Comparison of ENCODE assay signal across 14 cellular contexts in the genomic region with DNA sequence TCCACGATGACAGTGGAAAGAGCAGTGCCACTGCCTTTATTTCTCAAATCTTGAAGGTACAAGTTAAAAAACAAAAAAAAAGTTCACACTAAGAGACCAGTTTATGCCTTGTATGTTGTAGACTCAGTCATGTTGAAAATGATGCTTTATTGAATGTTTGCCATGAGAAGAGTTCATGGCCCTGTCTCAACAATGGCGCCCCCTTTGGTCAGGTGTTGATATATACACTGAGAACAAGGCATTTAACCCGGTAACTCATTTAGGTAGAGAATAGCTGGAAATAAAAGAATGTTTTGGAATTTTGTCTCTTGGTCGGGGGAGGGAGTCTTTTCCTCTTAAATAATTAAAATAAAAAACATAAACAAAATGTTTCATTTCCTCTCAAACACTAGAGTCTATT.
DNase-seq lines count a peak whose midpoint lies in the region; ATAC-seq, FAIRE-seq and TF ChIP-seq lines count a peak whose summit lies in the region.
"Had no signal": no experiment of that assay in that cellular context is flagged by ENCODE, and none has a peak within 500 bp of the region (broad histone marks: within the 10 kb centered on the region; RNA-seq: fewer than 3 reads in every experiment).

No MANE protein-coding gene starts in this region.

- peaks cover 1% of the 10 kb centered on the region for H3K36me3 ChIP-seq in left ventricle myocardium inferior
- H3K36me3 ChIP-seq in right atrium auricular region = no peaks in the 10 kb centered on the region
- H3K36me3 ChIP-seq in MM.1S (replicated peaks; ENCODE audit: insufficient read depth, low read length) = no peaks in the 10 kb centered on the region
- H3K36me3 ChIP-seq in H1 (ENCODE audit: control insufficient read depth in 2 of 4, insufficient read depth in 4 of 4, low read length in 3 of 4) = no peaks in the 10 kb centered on the region
- H3K36me3 ChIP-seq in tibial nerve = no peaks in the 10 kb centered on the region
- H3K36me3 ChIP-seq: MG63 had no signal

- H3K27me3 ChIP-seq in left ventricle myocardium inferior (ENCODE audit: low read depth) (no peaks in the 10 kb centered on the region), right atrium auricular region (no peaks in the 10 kb centered on the region), MM.1S (replicated peaks; ENCODE audit: insufficient read depth, low read length) (no peaks in the 10 kb centered on the region), H1 (replicated peaks in 1 of 4; ENCODE audit: control insufficient read depth in 3 of 4, extremely low read depth in 1 of 4, insufficient read depth in 3 of 4, low read length in 3 of 4) (no peaks in the 10 kb centered on the region), tibial nerve (no peaks in the 10 kb centered on the region)
- H3K27me3 ChIP-seq: MG63, stomach had no signal

- H4K5ac ChIP-seq in H1 (ENCODE audit: insufficient read length, low read depth, low read length) = no peak overlapping the region

- TF ChIP-seq EP300 in H1 (IDR thresholded peaks at IDR 0.05; ENCODE audit: borderline replicate concordance in 1 of 2, low read depth in 2 of 2, low read length in 2 of 2) = no peak
- no peak for TF ChIP-seq EP300 in tibial nerve (IDR thresholded peaks at IDR 0.05)

- H3K4me3 ChIP-seq in left ventricle myocardium inferior (no peak overlapping the region), right atrium auricular region (no peak overlapping the region), MM.1S (ENCODE audit: low read length) (no peak overlapping the region), H1 (ENCODE audit: extremely low read depth in 1 of 4, insufficient read depth in 2 of 4, low read depth in 3 of 4, low read length in 4 of 4) (no peak overlapping the region), tibial nerve (no peak overlapping the region)
- H3K4me3 ChIP-seq: MG63, mucosa of descending colon, stomach had no signal

- no peak overlapping the region for H2BK15ac ChIP-seq in H1 (ENCODE audit: low read length)

- POLR2A ChIA-PET in H1 (lab: Charles Lee; ENCODE audit: partially characterized antibody) = no interaction called here

- H2BK5ac ChIP-seq in H1 (ENCODE audit: low read depth, low read length) = no peak overlapping the region

- no peak for ATAC-seq in HG03135 (IDR thresholded peaks at IDR 0.05; ENCODE audit: unreplicated experiment)
- ATAC-seq: mucosa of descending colon had no signal

- H3K4me1 ChIP-seq in left ventricle myocardium inferior = peaks cover 33% of the 10 kb centered on the region
- peaks cover 0 to 16% of the 10 kb centered on the region in 2 donors for H3K4me1 ChIP-seq in right atrium auricular region
- no peaks in the 10 kb centered on the region for H3K4me1 ChIP-seq in MM.1S (ENCODE audit: low read length)
- H3K4me1 ChIP-seq in H1 (replicated peaks in 1 of 4; ENCODE audit: control insufficient read depth in 3 of 4, insufficient read depth in 4 of 4, low read length in 3 of 4) = peaks cover 0 to 5% (median 2%) of the 10 kb centered on the region in 4 experiments; a peak in 1 of 7 replicates
- peaks cover 0 to 10% (median 0%) of the 10 kb centered on the region in 4 donors for H3K4me1 ChIP-seq in tibial nerve

- no peak overlapping the region for H4K8ac ChIP-seq in H1 (ENCODE audit: extremely low read depth, insufficient read depth, low read length)

- H3K9ac ChIP-seq in MM.1S (ENCODE audit: low read length) (no peak overlapping the region), H1 (replicated peaks in 1 of 4; ENCODE audit: extremely low read depth in 1 of 4, low read depth in 3 of 4, low read length in 3 of 4) (no peak overlapping the region)

- H2AK5ac ChIP-seq in H1 (ENCODE audit: low read depth, low read length) = no peak overlapping the region

- intact Hi-C loops in left ventricle myocardium inferior (cut with micrococcal nuclease) = no loop called here

- H3K23me2 ChIP-seq in H1 (ENCODE audit: low read depth, low read length) = no peaks in the 10 kb centered on the region

- H4K91ac ChIP-seq in H1 (replicated peaks; ENCODE audit: insufficient read length, low read length) = no peak overlapping the region

- no peak overlapping the region for H2BK12ac ChIP-seq in H1 (ENCODE audit: low read depth, low read length)

- no peak overlapping the region for H2AFZ ChIP-seq in MM.1S (ENCODE audit: low read length)
- no peak overlapping the region for H2AFZ ChIP-seq in H1 (ENCODE audit: low read length)

- no peaks in the 10 kb centered on the region for H3K9me3 ChIP-seq in left ventricle myocardium inferior (replicated peaks)
- H3K9me3 ChIP-seq in right atrium auricular region = no peaks in the 10 kb centered on the region
- no peaks in the 10 kb centered on the region for H3K9me3 ChIP-seq in MM.1S (replicated peaks; ENCODE audit: insufficient read depth, low read length)
- H3K9me3 ChIP-seq in H1 (ENCODE audit: insufficient read depth in 2 of 2, low read depth in 1 of 2, low read length in 1 of 2) = no peaks in the 10 kb centered on the region
- H3K9me3 ChIP-seq in tibial nerve = no peaks in the 10 kb centered on the region
- H3K9me3 ChIP-seq: MG63, mucosa of descending colon, stomach had no signal

- no peak overlapping the region for H2BK20ac ChIP-seq in H1 (ENCODE audit: low read length)

- H3K4me2 ChIP-seq in MM.1S (ENCODE audit: low read depth, low read length) (no peak overlapping the region), H1 (ENCODE audit: insufficient read depth in 1 of 2, low read depth in 2 of 2, low read length in 2 of 2) (no peak overlapping the region)

- no peak for DNase-seq in left ventricle myocardium inferior
- no peak for DNase-seq in right atrium auricular region (ENCODE audit: low spot score)
- no peak for DNase-seq in MM.1S
- peak in 1 of 2 experiments; percentile 66 for DNase-seq in H1 (ENCODE audit: low read depth in 1 of 2, low spot score in 2 of 2)
- peak; percentile 5 for DNase-seq in stimulated activated CD8-positive, alpha-beta memory T cell treated with anti-CD3 and anti-CD28 coated beads, Interleukin-7, amount 100 ng/mL, for 24 hours (ENCODE audit: low read depth)
- DNase-seq in tibial nerve (ENCODE audit: low spot score in 2 of 2) = no peak
- DNase-seq in effector CD4-positive, alpha-beta T cell = no peak
- DNase-seq: MG63; mucosa of descending colon; NK-92 treated with Interleukin-12 subunit alpha and Interleukin-12 subunit beta, amount 100 ng/mL, for 24 hours; small intestine; stomach had no signal

- H3K27ac ChIP-seq in left ventricle myocardium inferior (replicated peaks) (no peak overlapping the region), right atrium auricular region (no peak overlapping the region), MM.1S (ENCODE audit: low read length) (no peak overlapping the region), H1 (ENCODE audit: low read depth, low read length) (no peak overlapping the region), tibial nerve (no peak overlapping the region)
- H3K27ac ChIP-seq: stomach had no signal

- no peak for FAIRE-seq in H1 (lab: Jason Lieb, UNC)
- FAIRE-seq: GM18507, small intestine had no signal

- TF ChIP-seq RAD21 in H1 (IDR thresholded peaks at IDR 0.05 in 1 of 2, conservative IDR thresholded peaks at IDR 0.05 in 1 of 2; ENCODE audit: low read depth in 2 of 2, low read length in 2 of 2) = peak; percentile 11 to 40; a peak in 3 of 4 replicates

- no peaks in the 10 kb centered on the region for H3F3A ChIP-seq in MM.1S (ENCODE audit: insufficient read depth, low read length)

- H3K23ac ChIP-seq in H1 (ENCODE audit: insufficient read length) = no peak overlapping the region

- TF ChIP-seq CTCF in left ventricle myocardium inferior (IDR thresholded peaks at IDR 0.05; ENCODE audit: borderline replicate concordance) (peak; percentile 13), right atrium auricular region (IDR thresholded peaks at IDR 0.05) (no peak), MM.1S (IDR thresholded peaks at IDR 0.05; ENCODE audit: low read length) (peak; percentile 35), H1 (IDR thresholded peaks at IDR 0.05; ENCODE audit: control extremely low read depth in 1 of 3, insufficient read depth in 1 of 3, low read depth in 1 of 3, low read length in 3 of 3) (peak in 2 of 3 experiments; percentile 42 to 58; a peak in 3 of 4 replicates), tibial nerve (IDR thresholded peaks at IDR 0.05) (no peak)

- H3K79me1 ChIP-seq in H1 (ENCODE audit: low read depth, low read length) = no peaks in the 10 kb centered on the region; the same call in 1 of the 2 replicates

- 76% methylated on average over 4 of the region's 4 CpGs; no CpG with 5 or more reads in 1 of the 2 experiments for WGBS in H1 (ENCODE audit: extremely low coverage in 1 of 2, insufficient coverage in 1 of 2, insufficient read length in 1 of 2, insufficient replicate concordance in 2 of 2, low coverage in 1 of 2, low lambda C conversion rate in 2 of 2, missing lambda C conversion rate in 1 of 2), 2 experiments
- 85 to 90% methylated on average over 4 of the region's 4 CpGs for WGBS in tibial nerve, 2 donors

- H3K79me2 ChIP-seq in MM.1S (ENCODE audit: low read length) (no peaks in the 10 kb centered on the region), H1 (ENCODE audit: control insufficient read depth in 1 of 2, insufficient read depth in 2 of 2, low read length in 2 of 2) (no peaks in the 10 kb centered on the region)

- CTCF ChIA-PET in H1 (lab: Charles Lee; ENCODE audit: partially characterized antibody) = interaction anchor here (0.6 to 3.6 kb wide), 23 partner anchors 9 to 478 kb away, joined by 3 to 15 read pairs (median 3); no protein-coding TSS in a partner anchor

- H3K4ac ChIP-seq in H1 (replicated peaks; ENCODE audit: insufficient read length, low read depth, low read length) = no peak overlapping the region

- H3K18ac ChIP-seq in H1 (ENCODE audit: extremely low read depth, low read length) = no peak overlapping the region

- no peaks in the 10 kb centered on the region for H3K9me2 ChIP-seq in MM.1S (replicated peaks; ENCODE audit: insufficient read depth, low read length)

- H3K56ac ChIP-seq in H1 (replicated peaks; ENCODE audit: insufficient read length, low read depth, low read length) = no peak overlapping the region

- H3K14ac ChIP-seq in H1 (ENCODE audit: insufficient read length) = no peak overlapping the region

- no peaks in the 10 kb centered on the region for H4K20me1 ChIP-seq in MM.1S (ENCODE audit: insufficient read depth, low read length)
- H4K20me1 ChIP-seq in H1 (replicated peaks in 1 of 2; ENCODE audit: control insufficient read depth in 1 of 2, insufficient read depth in 2 of 2, low read length in 2 of 2) = no peaks in the 10 kb centered on the region

- TF ChIP-seq POLR2A in H1 (IDR thresholded peaks at IDR 0.05; ENCODE audit: control extremely low read depth in 1 of 2, low read depth in 2 of 2, low read length in 2 of 2) (no peak), tibial nerve (IDR thresholded peaks at IDR 0.05) (no peak)

- no peak overlapping the region for H2BK120ac ChIP-seq in H1 (replicated peaks; ENCODE audit: low read depth, low read length)

TF ChIP-seq in H1, 55 proteins besides CTCF, POLR2A, EP300 and RAD21 (continues in another document):
- no peak for TF ChIP-seq ZNF274 (IDR thresholded peaks at IDR 0.05; ENCODE audit: borderline replicate concordance, extremely low read depth, low read length)
- TF ChIP-seq TBP (IDR thresholded peaks at IDR 0.05; ENCODE audit: low read depth, low read length) = no peak
- TF ChIP-seq SUZ12 (IDR thresholded peaks at IDR 0.05; ENCODE audit: low read length) = no peak
- no peak for TF ChIP-seq EZH2 (IDR thresholded peaks at IDR 0.05; ENCODE audit: low read depth, low read length, severe bottlenecking)

Comparison
In these comparisons a context has a peak if more than half of its experiments do, and no peak if none do; other contexts are left out.
1. CTCF ChIP-seq: peak in left ventricle myocardium inferior (single experiment), MM.1S (single experiment) and H1 (2 of 3); none in right atrium auricular region (0 of 2) and tibial nerve (0 of 5).